Comparison of ENCODE assay signal across 14 cellular contexts in genomic region chr19:16136185-16137067, GRCh38. TPM values are rescaled to one million over a fixed set of nuclear protein-coding genes. Genes with fewer than 3 reads are reported as not detected.
A peak's percentile ranks its signal among the peaks of the same experiment; 100 is the strongest.
DNase-seq lines count a peak whose midpoint lies in the region; ATAC-seq and TF ChIP-seq lines count a peak whose summit lies in the region.
"Had no signal": no experiment of that assay in that cellular context is flagged by ENCODE, and none has a peak within 500 bp of the region (broad histone marks: within the 10 kb centered on the region; RNA-seq: fewer than 3 reads in every experiment).

No MANE protein-coding gene starts in this region.

- peaks cover 34% of the 10 kb centered on the region for H3K36me3 ChIP-seq in OCI-LY1 (ENCODE audit: insufficient read depth, low read length)
- peaks cover 33% of the 10 kb centered on the region for H3K36me3 ChIP-seq in neutrophil
- no peaks in the 10 kb centered on the region for H3K36me3 ChIP-seq in testis (ENCODE audit: low read depth, missing control alignments)

- H3K9me3 ChIP-seq in OCI-LY1 (ENCODE audit: low read length) (no peaks in the 10 kb centered on the region), neutrophil (no peaks in the 10 kb centered on the region), testis (no peaks in the 10 kb centered on the region)
- H3K9me3 ChIP-seq: heart right ventricle, prostate gland, suprapubic skin had no signal

- intact Hi-C loops in activated CD8-positive, alpha-beta T cell treated with anti-CD3 and anti-CD28 coated beads for 36 hours (cut with micrococcal nuclease): no loop called here
- intact Hi-C loops in testis (cut with DNase I; ENCODE audit: low total_unique reads): no loop called here

- DNase-seq in activated CD8-positive, alpha-beta T cell treated with anti-CD3 and anti-CD28 coated beads, Interleukin-2, amount 10 ng/mL, durations not matched to agents 7 days and 5 days: no peak
- no peak for DNase-seq in activated CD8-positive, alpha-beta T cell treated with anti-CD3 and anti-CD28 coated beads for 36 hours
- no peak for DNase-seq in testis
- DNase-seq: activated T-cell treated with anti-CD3 and anti-CD28 coated beads, Interleukin-2, amount 50 U/mL, for 72 hours; heart right ventricle; NCI-H1930 had no signal

- no peaks in the 10 kb centered on the region for H3K79me2 ChIP-seq in OCI-LY1 (ENCODE audit: insufficient read depth, low read length)

- H3F3A ChIP-seq in OCI-LY1 (ENCODE audit: insufficient read depth, low read length): no peaks in the 10 kb centered on the region

- peaks cover 24% of the 10 kb centered on the region for H3K4me1 ChIP-seq in OCI-LY1 (ENCODE audit: insufficient read depth, low read length, severe bottlenecking)
- peaks cover 22 to 27% of the 10 kb centered on the region in 2 experiments for H3K4me1 ChIP-seq in neutrophil (ENCODE audit: control insufficient read depth in 1 of 2, insufficient read depth in 1 of 2, low read depth in 1 of 2, low read length in 1 of 2)
- peaks cover 4% of the 10 kb centered on the region for H3K4me1 ChIP-seq in testis
- H3K4me1 ChIP-seq: prostate gland, suprapubic skin had no signal

- H3K9ac ChIP-seq in OCI-LY1 (ENCODE audit: low read length): no peak overlapping the region

- H3K27ac Mint-ChIP-seq in activated CD8-positive, alpha-beta T cell treated with anti-CD3 and anti-CD28 coated beads, Interleukin-2, amount 10 ng/mL, durations not matched to agents 7 days and 5 days: peak overlapping the region; percentile 17
- H3K27ac Mint-ChIP-seq in activated CD8-positive, alpha-beta T cell treated with anti-CD3 and anti-CD28 coated beads for 36 hours: no peak overlapping the region
- H3K27ac Mint-ChIP-seq: activated T-cell treated with anti-CD3 and anti-CD28 coated beads, Interleukin-2, amount 50 U/mL, for 72 hours; WTC11 had no signal

- no peaks in the 10 kb centered on the region for H4K20me1 ChIP-seq in OCI-LY1 (ENCODE audit: insufficient read depth, low read length)

- H3K4me1 Mint-ChIP-seq in activated CD8-positive, alpha-beta T cell treated with anti-CD3 and anti-CD28 coated beads, Interleukin-2, amount 10 ng/mL, durations not matched to agents 7 days and 5 days (ENCODE audit: low read depth): peaks cover 50% of the 10 kb centered on the region
- H3K4me1 Mint-ChIP-seq in activated CD8-positive, alpha-beta T cell treated with anti-CD3 and anti-CD28 coated beads for 36 hours (ENCODE audit: low read depth): peaks cover 9% of the 10 kb centered on the region

- no peak overlapping the region for H3K4me3 Mint-ChIP-seq in activated CD8-positive, alpha-beta T cell treated with anti-CD3 and anti-CD28 coated beads, Interleukin-2, amount 10 ng/mL, durations not matched to agents 7 days and 5 days
- no peak overlapping the region for H3K4me3 Mint-ChIP-seq in activated CD8-positive, alpha-beta T cell treated with anti-CD3 and anti-CD28 coated beads for 36 hours
- H3K4me3 Mint-ChIP-seq: activated T-cell treated with anti-CD3 and anti-CD28 coated beads, Interleukin-2, amount 50 U/mL, for 72 hours; WTC11 had no signal

- H3K4me3 ChIP-seq in OCI-LY1 (ENCODE audit: low read depth, low read length, poor library complexity, severe bottlenecking) (no peak overlapping the region), neutrophil (ENCODE audit: low read depth in 1 of 2, low read length in 1 of 2) (no peak overlapping the region), testis (no peak overlapping the region)
- H3K4me3 ChIP-seq: heart right ventricle, prostate gland, suprapubic skin had no signal

- WGBS in testis, 2 donors: 47 to 55% methylated on average over 16 to 17 of the region's 17 CpGs

- H3K27me3 Mint-ChIP-seq in activated CD8-positive, alpha-beta T cell treated with anti-CD3 and anti-CD28 coated beads, Interleukin-2, amount 10 ng/mL, durations not matched to agents 7 days and 5 days (ENCODE audit: low read depth): no peaks in the 10 kb centered on the region
- H3K27me3 Mint-ChIP-seq in activated CD8-positive, alpha-beta T cell treated with anti-CD3 and anti-CD28 coated beads for 36 hours: no peaks in the 10 kb centered on the region

- H3K27ac ChIP-seq in OCI-LY1 (ENCODE audit: low read depth, low read length, poor library complexity, severe bottlenecking): peak overlapping the region; percentile 32
- H3K27ac ChIP-seq in neutrophil: peak overlapping the region; percentile 67
- no peak overlapping the region for H3K27ac ChIP-seq in testis
- H3K27ac ChIP-seq: heart right ventricle, prostate gland, suprapubic skin had no signal

- TF ChIP-seq CTCF in activated CD8-positive, alpha-beta T cell treated with anti-CD3 and anti-CD28 coated beads for 36 hours (IDR thresholded peaks at IDR 0.05): no peak
- TF ChIP-seq CTCF in OCI-LY1 (IDR thresholded peaks at IDR 0.05; ENCODE audit: low read length) (no peak), neutrophil (IDR thresholded peaks at IDR 0.05) (no peak), testis (IDR thresholded peaks at IDR 0.05) (no peak)

- H2AFZ ChIP-seq in OCI-LY1 (ENCODE audit: low read length): no peak overlapping the region

- H3K9me2 ChIP-seq in OCI-LY1 (ENCODE audit: low read depth, low read length): no peaks in the 10 kb centered on the region

- CTCF ChIA-PET in activated CD8-positive, alpha-beta T cell treated with anti-CD3 and anti-CD28 coated beads, Interleukin-2, amount 10 ng/mL, durations not matched to agents 7 days and 5 days (lab: Charles Lee): no interaction called here
- CTCF ChIA-PET in activated CD8-positive, alpha-beta T cell treated with anti-CD3 and anti-CD28 coated beads for 36 hours (lab: Charles Lee): no interaction called here

- POLR2A ChIA-PET in activated CD8-positive, alpha-beta T cell treated with anti-CD3 and anti-CD28 coated beads, Interleukin-2, amount 10 ng/mL, durations not matched to agents 7 days and 5 days (lab: Charles Lee): interaction anchor here (0.6 to 1.7 kb wide), 4 partner anchors 7 to 703 kb away, joined by 3 to 7 read pairs (median 4); partner anchors contain the start of gene HSH2D
- POLR2A ChIA-PET in activated CD8-positive, alpha-beta T cell treated with anti-CD3 and anti-CD28 coated beads for 36 hours (lab: Charles Lee): interaction anchor here (0.6 to 1.3 kb wide), 4 partner anchors 13 to 20 kb away, joined by 3 read pairs; no protein-coding TSS in a partner anchor

- H3K9me3 Mint-ChIP-seq in activated CD8-positive, alpha-beta T cell treated with anti-CD3 and anti-CD28 coated beads, Interleukin-2, amount 10 ng/mL, durations not matched to agents 7 days and 5 days (ENCODE audit: insufficient read depth): no peaks in the 10 kb centered on the region
- H3K9me3 Mint-ChIP-seq in activated CD8-positive, alpha-beta T cell treated with anti-CD3 and anti-CD28 coated beads for 36 hours: no peaks in the 10 kb centered on the region

- ATAC-seq in activated CD8-positive, alpha-beta T cell treated with anti-CD3 and anti-CD28 coated beads, Interleukin-2, amount 10 ng/mL, durations not matched to agents 7 days and 5 days: no peak
- no peak for ATAC-seq in activated CD8-positive, alpha-beta T cell treated with anti-CD3 and anti-CD28 coated beads for 36 hours
- no peak for ATAC-seq in HG02642 (IDR thresholded peaks at IDR 0.05; ENCODE audit: poor library complexity, unreplicated experiment)
- ATAC-seq: activated T-cell treated with anti-CD3 and anti-CD28 coated beads, Interleukin-2, amount 50 U/mL, for 72 hours had no signal

- H3K27me3 ChIP-seq in OCI-LY1 (ENCODE audit: insufficient read depth, low read length) (no peaks in the 10 kb centered on the region), neutrophil (no peaks in the 10 kb centered on the region), testis (no peaks in the 10 kb centered on the region)
- H3K27me3 ChIP-seq: suprapubic skin had no signal

- TF ChIP-seq POLR2A in testis (IDR thresholded peaks at IDR 0.05): no peak

- H3K36me3 Mint-ChIP-seq in activated CD8-positive, alpha-beta T cell treated with anti-CD3 and anti-CD28 coated beads, Interleukin-2, amount 10 ng/mL, durations not matched to agents 7 days and 5 days (ENCODE audit: low read depth): peaks cover 44% of the 10 kb centered on the region
- H3K36me3 Mint-ChIP-seq in activated CD8-positive, alpha-beta T cell treated with anti-CD3 and anti-CD28 coated beads for 36 hours (ENCODE audit: low read depth): peaks cover 33% of the 10 kb centered on the region

- H3K4me2 ChIP-seq in OCI-LY1 (ENCODE audit: low read length): no peak overlapping the region

RNA-seq across cellular contexts. Expression of gene HSH2D, which starts 7.1 kb away (rescaled TPM):
- 10 to 100 TPM; 83.6 to 84.3 TPM for total RNA-seq in activated CD8-positive, alpha-beta T cell treated with anti-CD3 and anti-CD28 coated beads, Interleukin-2, amount 10 ng/mL, durations not matched to agents 7 days and 5 days
- total RNA-seq in activated CD8-positive, alpha-beta T cell treated with anti-CD3 and anti-CD28 coated beads for 36 hours: 10 to 100 TPM; 23.5 to 25.5 TPM
- under 1 TPM; 0.55 to 0.68 TPM for total RNA-seq in testis
- 1.6 TPM for polyA plus RNA-seq in testis (ENCODE audit: insufficient read depth, low read depth, low replicate concordance)

RNA-seq across cellular contexts. Expression of gene RAB8A, which starts 24.7 kb away (rescaled TPM):
- total RNA-seq in activated CD8-positive, alpha-beta T cell treated with anti-CD3 and anti-CD28 coated beads, Interleukin-2, amount 10 ng/mL, durations not matched to agents 7 days and 5 days: 100 to 1,000 TPM; 156 to 167 TPM
- total RNA-seq in activated CD8-positive, alpha-beta T cell treated with anti-CD3 and anti-CD28 coated beads for 36 hours: 100 to 1,000 TPM; 123 to 128 TPM
- total RNA-seq in testis: 10 to 100 TPM; 63.3 to 69.0 TPM
- polyA plus RNA-seq in testis (ENCODE audit: insufficient read depth, low read depth, low replicate concordance): 45.9 TPM

RNA-seq across cellular contexts. Expression of gene CIB3, which starts 36.9 kb away (rescaled TPM):
- not detected for total RNA-seq in activated CD8-positive, alpha-beta T cell treated with anti-CD3 and anti-CD28 coated beads, Interleukin-2, amount 10 ng/mL, durations not matched to agents 7 days and 5 days
- not detected for total RNA-seq in activated CD8-positive, alpha-beta T cell treated with anti-CD3 and anti-CD28 coated beads for 36 hours
- not detected for total RNA-seq in testis
- polyA plus RNA-seq in testis (ENCODE audit: insufficient read depth, low read depth, low replicate concordance): 1.2 TPM
- total RNA-seq: activated T-cell treated with anti-CD3 and anti-CD28 coated beads, Interleukin-2, amount 50 U/mL, for 72 hours; heart right ventricle; HT-29; mesenteric fat pad; prostate gland; suprapubic skin; WTC11 had no signal
- polyA plus RNA-seq: heart right ventricle had no signal

RNA-seq across cellular contexts. Expression of gene FAM32A, which starts 48.8 kb away (rescaled TPM):
- total RNA-seq in activated CD8-positive, alpha-beta T cell treated with anti-CD3 and anti-CD28 coated beads, Interleukin-2, amount 10 ng/mL, durations not matched to agents 7 days and 5 days: 10 to 100 TPM; 65.8 to 69.4 TPM
- total RNA-seq in activated CD8-positive, alpha-beta T cell treated with anti-CD3 and anti-CD28 coated beads for 36 hours: 10 to 100 TPM; 41.7 to 44.7 TPM
- total RNA-seq in testis: 10 to 100 TPM; 62.0 to 87.0 TPM
- polyA plus RNA-seq in testis (ENCODE audit: insufficient read depth, low read depth, low replicate concordance): 71.2 TPM

Comparison
In these comparisons a context has a peak if more than half of its experiments do, and no peak if none do; other contexts are left out.
1. H3K27ac ChIP-seq: peak in OCI-LY1 (single experiment) and neutrophil (single experiment); none in testis (0 of 2).
2. RNA of gene HSH2D, which starts 7.1 kb away (total RNA-seq): 83.6 to 84.3 TPM in activated CD8-positive, alpha-beta T cell treated with anti-CD3 and anti-CD28 coated beads, Interleukin-2, amount 10 ng/mL, durations not matched to agents 7 days and 5 days and 23.5 to 25.5 TPM in activated CD8-positive, alpha-beta T cell treated with anti-CD3 and anti-CD28 coated beads for 36 hours; 0.55 to 0.68 TPM in testis; every median in the first group is over 10 times any median in the second.